In the genomic region with DNA sequence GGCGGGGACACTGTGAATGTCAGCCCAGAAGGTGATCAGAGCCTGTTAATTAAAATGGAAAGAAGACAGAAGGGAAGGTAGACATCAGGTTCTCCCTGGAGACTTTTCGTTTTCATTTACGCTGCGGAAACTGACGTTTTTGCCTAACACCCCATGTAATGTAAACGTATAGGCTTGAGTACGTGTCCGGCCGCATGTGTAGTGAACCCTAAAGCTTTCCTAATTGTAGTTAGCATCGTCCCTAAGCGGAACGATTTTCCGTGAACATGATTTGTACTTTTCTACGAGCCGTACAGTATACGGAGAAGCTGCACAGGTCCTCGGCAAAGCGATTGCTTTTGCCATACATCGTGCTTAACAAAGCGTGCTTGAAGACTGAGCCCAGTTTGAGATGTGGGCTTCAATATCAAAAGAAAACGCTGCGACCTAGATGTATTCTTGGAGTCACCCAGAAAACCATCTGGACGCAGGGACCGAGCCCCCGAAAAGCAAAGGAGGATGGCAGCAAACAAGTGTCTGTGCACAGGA, we compare ENCODE assay signal across 8 cellular contexts. TPM values are rescaled to one million over a fixed set of nuclear protein-coding genes. Genes with fewer than 3 reads are reported as not detected.
A peak's percentile ranks its signal among the peaks of the same experiment; 100 is the strongest.
DNase-seq lines count a peak whose midpoint lies in the region; ATAC-seq, FAIRE-seq and TF ChIP-seq lines count a peak whose summit lies in the region.

No MANE protein-coding gene starts in this region.

- peaks cover 4 to 17% of the 10 kb centered on the region in 2 donors for H3K4me1 ChIP-seq in kidney (ENCODE audit: control insufficient read depth in 1 of 2, insufficient read depth in 1 of 2, low read depth in 1 of 2, low read length in 2 of 2)
- peaks cover 6 to 11% of the 10 kb centered on the region in 2 donors for H3K4me1 ChIP-seq in thyroid gland

- no peaks in the 10 kb centered on the region for H3K27me3 Mint-ChIP-seq in activated T-cell treated with anti-CD3 and anti-CD28 coated beads, Interleukin-2, amount 50 U/mL, for 72 hours (ENCODE audit: low read depth)

- TF ChIP-seq POLR2A in thyroid gland (IDR thresholded peaks at IDR 0.05), result peak in 1 of 2 donors; percentile 46

- peak overlapping the region; percentile 61 to 97 for H3K9ac ChIP-seq in kidney (ENCODE audit: low read length in 2 of 2)

- 0 to 1% methylated on average over 25 of the region's 25 CpGs for WGBS in thyroid gland, 2 donors

- peaks cover 5 to 6% of the 10 kb centered on the region in 2 donors for H3K36me3 Mint-ChIP-seq in activated T-cell treated with anti-CD3 and anti-CD28 coated beads, Interleukin-2, amount 50 U/mL, for 72 hours (ENCODE audit: insufficient read depth in 2 of 2)

- peak; percentile 13 for ATAC-seq in GM19023 (IDR thresholded peaks at IDR 0.05; ENCODE audit: unreplicated experiment)
- peak; percentile 14 for ATAC-seq in HG02973 (IDR thresholded peaks at IDR 0.05; ENCODE audit: unreplicated experiment)
- no peak for ATAC-seq in activated T-cell treated with anti-CD3 and anti-CD28 coated beads, Interleukin-2, amount 50 U/mL, for 72 hours (replicated peaks in 1 of 2)

- DNase-seq in activated T-cell treated with anti-CD3 and anti-CD28 coated beads, Interleukin-2, amount 50 U/mL, for 72 hours, result no peak
- DNase-seq in kidney, result no peak
- no peak for DNase-seq in thyroid gland
- DNase-seq in activated CD8-positive, alpha-beta memory T cell treated with anti-CD3 and anti-CD28 coated beads, Interleukin-2, amount 50 U/mL, for 4 hours, result no peak
- DNase-seq in DMS79 treated with DMSO at 0.1 percent for 48 hours (lab: John Stamatoyannopoulos, UW), result no peak
- DNase-seq in middle frontal gyrus (ENCODE audit: extremely low spot score, low spot score), result no peak

- H3K27ac ChIP-seq in kidney (ENCODE audit: low read depth in 2 of 2, low read length in 2 of 2) (peak overlapping the region in 1 of 2 donors; percentile 89), thyroid gland (peak overlapping the region in 2 of 3 donors; percentile 73 to 98)

- intact Hi-C loops in kidney (cut with DNase I) (no loop called here), thyroid gland (cut with DNase I) (no loop called here)

- peak overlapping the region; percentile 99 for H3K27ac Mint-ChIP-seq in activated T-cell treated with anti-CD3 and anti-CD28 coated beads, Interleukin-2, amount 50 U/mL, for 72 hours

- H3K9me3 Mint-ChIP-seq in activated T-cell treated with anti-CD3 and anti-CD28 coated beads, Interleukin-2, amount 50 U/mL, for 72 hours, result no peaks in the 10 kb centered on the region

- H3K4me3 ChIP-seq in kidney (ENCODE audit: low read length in 2 of 2) (peak overlapping the region; percentile 95 to 99), thyroid gland (replicated peaks in 1 of 3) (peak overlapping the region; percentile 37 to 79 (median 77))

- H3K4me3 Mint-ChIP-seq in activated T-cell treated with anti-CD3 and anti-CD28 coated beads, Interleukin-2, amount 50 U/mL, for 72 hours, result peak overlapping the region; percentile 92 to 98

- H3K36me3 ChIP-seq in kidney (ENCODE audit: control insufficient read depth in 1 of 2, insufficient read depth in 2 of 2, low read length in 2 of 2), result peaks cover 0 to 3% of the 10 kb centered on the region in 2 donors
- H3K36me3 ChIP-seq in thyroid gland, result no peaks in the 10 kb centered on the region

- no peaks in the 10 kb centered on the region for H3K27me3 ChIP-seq in thyroid gland

- TF ChIP-seq CTCF in kidney (IDR thresholded peaks at IDR 0.05; ENCODE audit: borderline replicate concordance, extremely low read depth, insufficient read depth), result no peak
- TF ChIP-seq CTCF in thyroid gland (IDR thresholded peaks at IDR 0.05), result no peak

- H3K9me3 ChIP-seq in kidney (ENCODE audit: control insufficient read depth in 1 of 2, low read length in 2 of 2) (no peaks in the 10 kb centered on the region), thyroid gland (no peaks in the 10 kb centered on the region)

- no peak for FAIRE-seq in kidney (lab: Jason Lieb, UNC)

- peaks cover 58% of the 10 kb centered on the region for H3K4me1 Mint-ChIP-seq in activated T-cell treated with anti-CD3 and anti-CD28 coated beads, Interleukin-2, amount 50 U/mL, for 72 hours (ENCODE audit: low read depth)

RNA-seq across cellular contexts. Expression of a gene that starts 0.3 kb away (rescaled TPM):
- 10 to 100 TPM; 23.9 to 25.8 TPM for total RNA-seq in activated T-cell treated with anti-CD3 and anti-CD28 coated beads, Interleukin-2, amount 50 U/mL, for 72 hours
- total RNA-seq in kidney, result 28.5 TPM
- 77.4 TPM for polyA plus RNA-seq in kidney (ENCODE audit: insufficient read depth, low read depth, low replicate concordance)
- total RNA-seq in thyroid gland, result 10 to 100 TPM; 18.2 to 47.0 (median 27.9) TPM

RNA-seq across cellular contexts. Expression of a gene that starts 1.0 kb away (rescaled TPM):
- 1 to 10 TPM; 1.0 to 2.1 TPM for total RNA-seq in activated T-cell treated with anti-CD3 and anti-CD28 coated beads, Interleukin-2, amount 50 U/mL, for 72 hours
- total RNA-seq in kidney (3.5 TPM), thyroid gland (1 to 10 TPM in 1 of 4 donors, under 1 TPM in 3; 0.54 to 1.9 (median 0.72) TPM)
- 9.1 TPM for polyA plus RNA-seq in kidney (ENCODE audit: insufficient read depth, low read depth, low replicate concordance)

Comparison
In these comparisons a context has a peak if more than half of its experiments do, and no peak if none do; other contexts are left out.
1. ATAC-seq: peak in GM19023 (single experiment) and HG02973 (single experiment); none in activated T-cell treated with anti-CD3 and anti-CD28 coated beads, Interleukin-2, amount 50 U/mL, for 72 hours (0 of 2).